7 cellular contexts compared by ENCODE assay signal in genomic region chr19:55580628-55581144, GRCh38. TPM values are rescaled to one million over a fixed set of nuclear protein-coding genes. Genes with fewer than 3 reads are reported as not detected.
DNase-seq lines count a peak whose midpoint lies in the region; ATAC-seq and TF ChIP-seq lines count a peak whose summit lies in the region.

A gene with protein sequence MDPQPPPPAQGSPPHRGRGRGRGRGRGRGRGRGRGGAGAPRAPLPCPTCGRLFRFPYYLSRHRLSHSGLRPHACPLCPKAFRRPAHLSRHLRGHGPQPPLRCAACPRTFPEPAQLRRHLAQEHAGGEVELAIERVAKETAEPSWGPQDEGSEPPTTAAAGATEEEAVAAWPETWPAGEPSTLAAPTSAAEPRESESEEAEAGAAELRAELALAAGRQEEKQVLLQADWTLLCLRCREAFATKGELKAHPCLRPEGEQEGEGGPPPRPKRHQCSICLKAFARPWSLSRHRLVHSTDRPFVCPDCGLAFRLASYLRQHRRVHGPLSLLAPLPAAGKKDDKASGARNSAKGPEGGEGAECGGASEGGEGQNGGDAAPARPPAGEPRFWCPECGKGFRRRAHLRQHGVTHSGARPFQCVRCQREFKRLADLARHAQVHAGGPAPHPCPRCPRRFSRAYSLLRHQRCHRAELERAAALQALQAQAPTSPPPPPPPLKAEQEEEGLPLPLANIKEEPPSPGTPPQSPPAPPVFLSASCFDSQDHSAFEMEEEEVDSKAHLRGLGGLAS (minus strand): TSS chr19:55580848. CDS start chr19:55579639, 1,209 bp downstream.

- no peaks in the 10 kb centered on the region for H3K9me3 Mint-ChIP-seq in activated naive CD8-positive, alpha-beta T cell treated with anti-CD3 and anti-CD28 coated beads, Interleukin-2, amount 50 U/mL, for 24 hours

- H3K36me3 ChIP-seq in parathyroid adenoma (ENCODE audit: control insufficient read depth, insufficient read depth, low read length) = no peaks in the 10 kb centered on the region
- peaks cover 21% of the 10 kb centered on the region for H3K36me3 ChIP-seq in thymus (ENCODE audit: control insufficient read depth, insufficient read depth)

- H3K27ac ChIP-seq in parathyroid adenoma (peak within 1 kb of the TSS; percentile 91), thymus (ENCODE audit: low read depth) (peak within 1 kb of the TSS; percentile 86)

- peak within 1 kb of the TSS; percentile 68 for H3K4me2 ChIP-seq in parathyroid adenoma (ENCODE audit: low read length)

- peak; percentile 94 for DNase-seq in NCI-H1105 (lab: John Stamatoyannopoulos, UW)
- peak; percentile 48 for DNase-seq in SKM-1 treated with dmso at 0.1 percent for 144 hours (lab: John Stamatoyannopoulos, UW; ENCODE audit: unreplicated experiment)
- peak; percentile 88 for DNase-seq in activated naive CD8-positive, alpha-beta T cell treated with anti-CD3 and anti-CD28 coated beads, Interleukin-2, amount 50 U/mL, for 24 hours
- peak; percentile 91 for DNase-seq in cardiac septum (ENCODE audit: low spot score)

- peak within 1 kb of the TSS; percentile 98 for H2AFZ ChIP-seq in parathyroid adenoma

- no peak for TF ChIP-seq CTCF in parathyroid adenoma (IDR thresholded peaks at IDR 0.05)

- WGBS in thymus = under 1% methylated on average over 24 of the region's 24 CpGs

- peak within 1 kb of the TSS; percentile 91 for H3K9ac ChIP-seq in parathyroid adenoma

- H3K79me2 ChIP-seq in parathyroid adenoma = no peaks in the 10 kb centered on the region

- peak within 1 kb of the TSS; percentile 86 for H3K4me3 ChIP-seq in parathyroid adenoma (ENCODE audit: low read depth, low read length)
- peak within 1 kb of the TSS; percentile 84 for H3K4me3 ChIP-seq in thymus (ENCODE audit: low read length)

- intact Hi-C loops in cardiac septum (cut with DNase I) = loop anchor here (5.0 kb wide), 2 partner anchors 33 to 63 kb away; partner anchors contain the start of gene SBK3

- H3K4me1 Mint-ChIP-seq in activated naive CD8-positive, alpha-beta T cell treated with anti-CD3 and anti-CD28 coated beads, Interleukin-2, amount 50 U/mL, for 24 hours = peaks cover 21% of the 10 kb centered on the region

- no peaks in the 10 kb centered on the region for H3K27me3 Mint-ChIP-seq in activated naive CD8-positive, alpha-beta T cell treated with anti-CD3 and anti-CD28 coated beads, Interleukin-2, amount 50 U/mL, for 24 hours

- no peaks in the 10 kb centered on the region for H3K27me3 ChIP-seq in parathyroid adenoma (ENCODE audit: control insufficient read depth, insufficient read depth, low read length)
- no peaks in the 10 kb centered on the region for H3K27me3 ChIP-seq in thymus (ENCODE audit: control insufficient read depth, insufficient read depth)

- H3K9me3 ChIP-seq in parathyroid adenoma (ENCODE audit: control insufficient read depth, low read length) = no peaks in the 10 kb centered on the region
- H3K9me3 ChIP-seq in thymus (ENCODE audit: control insufficient read depth) = no peaks in the 10 kb centered on the region

- peaks cover 17% of the 10 kb centered on the region for H3K36me3 Mint-ChIP-seq in activated naive CD8-positive, alpha-beta T cell treated with anti-CD3 and anti-CD28 coated beads, Interleukin-2, amount 50 U/mL, for 24 hours (ENCODE audit: low read depth)

- peaks cover 11% of the 10 kb centered on the region for H3K4me1 ChIP-seq in parathyroid adenoma
- peaks cover 9% of the 10 kb centered on the region for H3K4me1 ChIP-seq in thymus (ENCODE audit: control insufficient read depth, insufficient read depth, low read length)

- peak within 1 kb of the TSS; percentile 94 for H3K27ac Mint-ChIP-seq in activated naive CD8-positive, alpha-beta T cell treated with anti-CD3 and anti-CD28 coated beads, Interleukin-2, amount 50 U/mL, for 24 hours

- ATAC-seq in GM18511 (IDR thresholded peaks at IDR 0.05; ENCODE audit: unreplicated experiment) = peak; percentile 72
- ATAC-seq in activated naive CD8-positive, alpha-beta T cell treated with anti-CD3 and anti-CD28 coated beads, Interleukin-2, amount 50 U/mL, for 24 hours = peak; percentile 68

- H3K4me3 Mint-ChIP-seq in activated naive CD8-positive, alpha-beta T cell treated with anti-CD3 and anti-CD28 coated beads, Interleukin-2, amount 50 U/mL, for 24 hours = peak within 1 kb of the TSS; percentile 92

RNA-seq across cellular contexts. Expression of the gene that starts here (rescaled TPM):
- 12.2 TPM for total RNA-seq in cardiac septum
- 5.5 TPM for polyA plus RNA-seq in thymus

Comparison
In these comparisons a context has a peak if more than half of its experiments do, and no peak if none do; other contexts are left out.
1. Peak in every context shown above with its lines: DNase-seq, ATAC-seq, H3K4me3 ChIP-seq and H3K27ac ChIP-seq.